Comparison of ENCODE assay signal across 25 cellular contexts in genomic region chr20:61408951-61409740, GRCh38.
"Had no signal": no experiment of that assay in that cellular context is flagged by ENCODE, and none has a peak within 500 bp of the region (broad histone marks: within the 10 kb centered on the region; RNA-seq: fewer than 3 reads in every experiment).

No MANE protein-coding gene starts in this region.

- H3K27me3 ChIP-seq: neural progenitor cell, ovary, right atrium auricular region, spleen, thyroid gland, transverse colon, upper lobe of left lung, vagina had no signal

- H3K4me2 ChIP-seq: neural progenitor cell had no signal

- H3K27ac Mint-ChIP-seq: immature natural killer cell; mesothelial cell of epicardium; naive B cell; natural killer cell; neural progenitor cell; progenitor cell of endocrine pancreas; stimulated activated memory B cell treated with anti-CD40 and anti-IgM and Interleukin-4, amounts not matched to agents 10 μg/mL and 1 μg/mL and 100 μg/mL, for 72 hours; stimulated activated naive CD8-positive, alpha-beta T cell treated with anti-CD3 and anti-CD28 coated beads, Interleukin-15, amount 100 ng/mL, for 72 hours had no signal

- H3K9ac ChIP-seq: neural progenitor cell had no signal

- H3K27ac ChIP-seq: left ventricle myocardium inferior, neural progenitor cell, ovary, right atrium auricular region, spleen, thyroid gland, transverse colon, upper lobe of left lung, vagina had no signal

- H3K4me1 Mint-ChIP-seq: immature natural killer cell; mesothelial cell of epicardium; nephron progenitor cell; stimulated activated memory B cell treated with anti-CD40 and anti-IgM and Interleukin-4, amounts not matched to agents 10 μg/mL and 1 μg/mL and 100 μg/mL, for 72 hours; stimulated activated naive CD8-positive, alpha-beta T cell treated with anti-CD3 and anti-CD28 coated beads, Interleukin-15, amount 100 ng/mL, for 72 hours had no signal

- H3K36me3 Mint-ChIP-seq: mesothelial cell of epicardium; stimulated activated memory B cell treated with anti-CD40 and anti-IgM and Interleukin-4, amounts not matched to agents 10 μg/mL and 1 μg/mL and 100 μg/mL, for 72 hours had no signal

- H3K4me3 ChIP-seq: left ventricle myocardium inferior, lung, neural progenitor cell, ovary, right atrium auricular region, spleen, thyroid gland, transverse colon, upper lobe of left lung, vagina had no signal

- H3K4me1 ChIP-seq: left ventricle myocardium inferior, right atrium auricular region, spleen, thyroid gland, transverse colon, upper lobe of left lung, vagina had no signal

- H3K36me3 ChIP-seq: left ventricle myocardium inferior, neural progenitor cell, ovary, right atrium auricular region, spleen, thyroid gland, transverse colon, upper lobe of left lung, vagina had no signal

- H3K27me3 Mint-ChIP-seq: naive B cell; progenitor cell of endocrine pancreas; stimulated activated memory B cell treated with anti-CD40 and anti-IgM and Interleukin-4, amounts not matched to agents 10 μg/mL and 1 μg/mL and 100 μg/mL, for 72 hours; stimulated activated naive CD8-positive, alpha-beta T cell treated with anti-CD3 and anti-CD28 coated beads, Interleukin-15, amount 100 ng/mL, for 72 hours had no signal

- H3K4me3 Mint-ChIP-seq: immature natural killer cell; mesothelial cell of epicardium; naive B cell; natural killer cell; nephron progenitor cell; neural progenitor cell; stimulated activated memory B cell treated with anti-CD40 and anti-IgM and Interleukin-4, amounts not matched to agents 10 μg/mL and 1 μg/mL and 100 μg/mL, for 72 hours; stimulated activated naive CD8-positive, alpha-beta T cell treated with anti-CD3 and anti-CD28 coated beads, Interleukin-15, amount 100 ng/mL, for 72 hours had no signal

- DNase-seq: hypothalamus; immature natural killer cell; left ventricle myocardium inferior; mesendoderm; naive B cell; natural killer cell; nephron progenitor cell; ovary; small intestine; spleen; stimulated activated CD4-positive, alpha-beta T cell treated with anti-CD3 and anti-CD28 coated beads, Interleukin-2, amount 100 ng/mL, for 48 hours; stimulated activated CD4-positive, alpha-beta T cell treated with anti-CD3 and anti-CD28 coated beads, Interleukin-4, amount 100 ng/mL, for 4 hours; stimulated activated CD8-positive, alpha-beta memory T cell treated with anti-CD3 and anti-CD28 coated beads, Interleukin-4, amount 100 ng/mL, for 48 hours; stimulated activated naive CD4-positive, alpha-beta T cell treated with Interleukin-2 at 50 U/mL for 16 hours; stimulated activated naive CD8-positive, alpha-beta T cell treated with anti-CD3 and anti-CD28 coated beads, Interleukin-15, amount 100 ng/mL, for 72 hours; thyroid gland; transverse colon; upper lobe of left lung had no signal

- H3K9me3 ChIP-seq: ovary, thyroid gland, transverse colon, vagina had no signal

- H2AFZ ChIP-seq: neural progenitor cell had no signal
